Comparison of ENCODE assay signal across 8 cellular contexts in genomic region chr9:137605146-137606004, GRCh38. TPM values are rescaled to one million over a fixed set of nuclear protein-coding genes. Genes with fewer than 3 reads are reported as not detected.
A peak's percentile ranks its signal among the peaks of the same experiment; 100 is the strongest.
DNase-seq lines count a peak whose midpoint lies in the region; ATAC-seq, FAIRE-seq and TF ChIP-seq lines count a peak whose summit lies in the region.

ARRDC1 (plus strand) TSS chr9:137605686; CDS start chr9:137605718, 32 bp downstream.

- H3K4me1 ChIP-seq in astrocyte (ENCODE audit: insufficient read depth, low read length), result peaks cover 16% of the 10 kb centered on the region

- in situ Hi-C loops in GM13976 (cut with MboI; ENCODE audit: low sequenced_read_pairs, unreplicated experiment), result no loop called here

- H4K20me1 ChIP-seq in astrocyte (ENCODE audit: insufficient read depth, low read length), result peaks cover 16% of the 10 kb centered on the region

- H3K4me3 Mint-ChIP-seq in astrocyte (ENCODE audit: unreplicated experiment), result peak within 1 kb of the TSS; percentile 82

- DNase-seq in GM13976 (ENCODE audit: low spot score) (peak; percentile 100), NCI-H1694 treated with DMSO at 0.1 percent for 48 hours (lab: John Stamatoyannopoulos, UW) (peak; percentile 77), T-helper 9 cell (peak; percentile 96), astrocyte (ENCODE audit: low read depth) (peak; percentile 52), hypothalamus (lab: John Stamatoyannopoulos, UW) (peak; percentile 35 to 98 (median 88)), retinal pigment epithelial cell (ENCODE audit: low read depth) (no peak), foreskin melanocyte (no peak)

- peak within 1 kb of the TSS; percentile 74 for H3K9ac ChIP-seq in astrocyte (ENCODE audit: low read length)

- no peaks in the 10 kb centered on the region for H3K9me3 ChIP-seq in astrocyte (ENCODE audit: insufficient read depth, low read depth, low read length)

- peak within 1 kb of the TSS; percentile 90 for H3K4me2 ChIP-seq in astrocyte (ENCODE audit: low read length)

- H3K4me1 Mint-ChIP-seq in astrocyte (ENCODE audit: low read depth, unreplicated experiment), result peaks cover 7% of the 10 kb centered on the region

- H2AFZ ChIP-seq in astrocyte (ENCODE audit: low read depth, low read length), result peak within 1 kb of the TSS; percentile 87

- no peaks in the 10 kb centered on the region for H3K27me3 ChIP-seq in astrocyte (ENCODE audit: insufficient read depth, low read length)

- peaks cover 2% of the 10 kb centered on the region for H3K36me3 Mint-ChIP-seq in astrocyte (ENCODE audit: low read depth, unreplicated experiment)

- no peak within 1 kb of the TSS for H3K27ac Mint-ChIP-seq in astrocyte (ENCODE audit: unreplicated experiment)

- FAIRE-seq in astrocyte (lab: Jason Lieb, UNC), result no peak

- no peaks in the 10 kb centered on the region for H3K36me3 ChIP-seq in astrocyte (ENCODE audit: insufficient read depth, low read length)

- no peaks in the 10 kb centered on the region for H3K9me3 Mint-ChIP-seq in astrocyte (ENCODE audit: unreplicated experiment)

- no peak within 1 kb of the TSS for H3K27ac ChIP-seq in astrocyte (ENCODE audit: low read depth, low read length)

- H3K79me2 ChIP-seq in astrocyte (ENCODE audit: insufficient read depth, low read length), result peaks cover 4% of the 10 kb centered on the region

- TF ChIP-seq CTCF in GM13976 (IDR thresholded peaks at IDR 0.05; ENCODE audit: borderline replicate concordance, control extremely low read depth, extremely low read depth, insufficient read depth, missing control alignments), result peak; percentile 5
- no peak for TF ChIP-seq CTCF in astrocyte (IDR thresholded peaks at IDR 0.05; ENCODE audit: insufficient read depth, low read depth, low read length)
- no peak for TF ChIP-seq CTCF in retinal pigment epithelial cell (conservative IDR thresholded peaks at IDR 0.05; ENCODE audit: low read depth, low read length)

- ATAC-seq in HG02840 (IDR thresholded peaks at IDR 0.05; ENCODE audit: low FRiP score, unreplicated experiment), result peak; percentile 63

- no peaks in the 10 kb centered on the region for H3K27me3 Mint-ChIP-seq in astrocyte (ENCODE audit: low read depth, unreplicated experiment)

- H3K4me3 ChIP-seq in astrocyte (ENCODE audit: insufficient read depth, low read depth, low read length), result peak within 1 kb of the TSS; percentile 66
- H3K4me3 ChIP-seq in retinal pigment epithelial cell (ENCODE audit: low read length), result peak within 1 kb of the TSS; percentile 50

RNA-seq across cellular contexts. Expression of gene ARRDC1, which starts in this region (rescaled TPM):
- 13.9 and 14.2 TPM in 2 replicates for total RNA-seq in astrocyte

Comparison
In these comparisons a context has a peak if more than half of its experiments do, and no peak if none do; other contexts are left out.
1. DNase-seq: peak in GM13976 (single experiment), NCI-H1694 treated with DMSO at 0.1 percent for 48 hours (single experiment), T-helper 9 cell (single experiment), astrocyte (single experiment) and hypothalamus (51 of 51); none in retinal pigment epithelial cell (single experiment) and foreskin melanocyte (single experiment).